Comparison of ENCODE assay signal across 15 cellular contexts in genomic region chr1:32766328-32766972, GRCh38. TPM values are rescaled to one million over a fixed set of nuclear protein-coding genes. Genes with fewer than 3 reads are reported as not detected.
DNase-seq lines count a peak whose midpoint lies in the region; ATAC-seq, FAIRE-seq and TF ChIP-seq lines count a peak whose summit lies in the region.
"Had no signal": no experiment of that assay in that cellular context is flagged by ENCODE, and none has a peak within 500 bp of the region (broad histone marks: within the 10 kb centered on the region; RNA-seq: fewer than 3 reads in every experiment).

No MANE protein-coding gene starts in this region.

- H3K4me1 Mint-ChIP-seq in astrocyte (ENCODE audit: low read depth, unreplicated experiment) = peaks cover 51% of the 10 kb centered on the region
- H3K4me1 Mint-ChIP-seq: CD14-positive monocyte had no signal

- POLR2A ChIA-PET in HCT116 (lab: Charles Lee) = no interaction called here

- RAD21 ChIA-PET in HCT116 (lab: Charles Lee; ENCODE audit: low non-redundant PET in 1 of 2, low total read pairs in 2 of 2, uncharacterized antibody in 2 of 2, unreplicated experiment in 2 of 2) = no interaction called here

- no peaks in the 10 kb centered on the region for H3K9me2 ChIP-seq in HCT116 (ENCODE audit: insufficient read depth)

- H3K27me3 ChIP-seq in HCT116 (ENCODE audit: insufficient read depth, low read length) (no peaks in the 10 kb centered on the region), astrocyte (ENCODE audit: insufficient read depth, low read length) (no peaks in the 10 kb centered on the region), keratinocyte (ENCODE audit: control insufficient read depth, extremely low read depth, insufficient read depth, low read length) (no peaks in the 10 kb centered on the region), stomach smooth muscle (ENCODE audit: control insufficient read depth in 1 of 2, insufficient read depth in 2 of 2, low read length in 2 of 2) (no peaks in the 10 kb centered on the region)
- H3K27me3 ChIP-seq: right atrium auricular region had no signal

- H3K9me1 ChIP-seq in keratinocyte (ENCODE audit: control insufficient read depth, extremely low read depth, insufficient read depth, low read length) = no peaks in the 10 kb centered on the region

- H2AFZ ChIP-seq in HCT116 (ENCODE audit: low read depth, low read length, poor library complexity, severe bottlenecking) = no peak overlapping the region
- no peak overlapping the region for H2AFZ ChIP-seq in astrocyte (ENCODE audit: low read depth, low read length)
- no peak overlapping the region for H2AFZ ChIP-seq in keratinocyte (ENCODE audit: control insufficient read depth, low read length)

- intact Hi-C loops in HCT116 (cut with micrococcal nuclease) = no loop called here

- no peak for FAIRE-seq in astrocyte (lab: Jason Lieb, UNC)
- no peak for FAIRE-seq in keratinocyte (lab: Jason Lieb, UNC)
- FAIRE-seq: GM18507, H54 had no signal

- no peak for TF ChIP-seq RAD21 in HCT116 (IDR thresholded peaks at IDR 0.05; ENCODE audit: low read depth)

- H3K36me3 ChIP-seq in HCT116 (ENCODE audit: control insufficient read depth in 1 of 2, insufficient read depth in 2 of 2, low read length in 2 of 2) (peaks cover 0 to 10% of the 10 kb centered on the region in 2 experiments; a peak in 2 of 4 replicates), astrocyte (ENCODE audit: insufficient read depth, low read length) (no peaks in the 10 kb centered on the region), keratinocyte (ENCODE audit: control insufficient read depth in 2 of 2, extremely low read depth in 1 of 2, insufficient read depth in 2 of 2, low read length in 2 of 2) (peaks cover 8 to 17% of the 10 kb centered on the region in 2 experiments), stomach smooth muscle (ENCODE audit: control insufficient read depth in 2 of 2, insufficient read depth in 2 of 2, low read length in 2 of 2) (peaks cover 0 to 7% of the 10 kb centered on the region in 2 donors)
- H3K36me3 ChIP-seq: right atrium auricular region had no signal

- DNase-seq in HCT116 (ENCODE audit: low read depth, low spot score) (no peak), astrocyte (ENCODE audit: low read depth) (no peak), keratinocyte (ENCODE audit: low read depth, low spot score) (no peak), NCI-H2081 treated with DMSO at 0.1 percent for 48 hours (lab: John Stamatoyannopoulos, UW) (no peak), midbrain (lab: John Stamatoyannopoulos, UW) (no peak)
- DNase-seq: activated T-cell treated with anti-CD3 and anti-CD28 coated beads for 4 hours; GDM1; NCI-H2029 treated with DMSO at 0.1 percent for 48 hours; stimulated activated CD4-positive, alpha-beta T cell treated with anti-CD3 and anti-CD28 coated beads, Interleukin-2, amount 100 ng/mL, for 48 hours had no signal

- H3K27me3 Mint-ChIP-seq in astrocyte (ENCODE audit: low read depth, unreplicated experiment) = no peaks in the 10 kb centered on the region

- ATAC-seq in HCT116 (no peak), GM18909 (IDR thresholded peaks at IDR 0.05; ENCODE audit: poor library complexity, unreplicated experiment) (no peak)

- H3K9me3 Mint-ChIP-seq in astrocyte (ENCODE audit: unreplicated experiment) = peaks cover 2% of the 10 kb centered on the region
- H3K9me3 Mint-ChIP-seq: CD14-positive monocyte had no signal

- dilution Hi-C loops in keratinocyte (cut with MboI; ENCODE audit: extremely low pct_ligation_motif_present, low sequenced_read_pairs) = no loop called here

- no peak for TF ChIP-seq CTCF in HCT116 (IDR thresholded peaks at IDR 0.05 in 2 of 3, conservative IDR thresholded peaks at IDR 0.05 in 1 of 3; ENCODE audit: borderline replicate concordance in 1 of 3, insufficient read depth in 1 of 3, low read depth in 2 of 3, low read length in 2 of 3)
- no peak for TF ChIP-seq CTCF in astrocyte (IDR thresholded peaks at IDR 0.05; ENCODE audit: insufficient read depth, low read depth, low read length)
- TF ChIP-seq CTCF in keratinocyte (optimal IDR thresholded peaks at IDR 0.05 in 1 of 3, IDR thresholded peaks at IDR 0.05 in 1 of 3, conservative IDR thresholded peaks at IDR 0.05 in 1 of 3; ENCODE audit: extremely low read depth in 1 of 3, insufficient read depth in 2 of 3, low read length in 3 of 3) = no peak

- H3K9me3 ChIP-seq in HCT116 (ENCODE audit: control insufficient read depth in 1 of 2, insufficient read depth in 1 of 2, low read depth in 1 of 2, low read length in 2 of 2) = no peaks in the 10 kb centered on the region
- no peaks in the 10 kb centered on the region for H3K9me3 ChIP-seq in astrocyte (ENCODE audit: insufficient read depth, low read depth, low read length)
- no peaks in the 10 kb centered on the region for H3K9me3 ChIP-seq in keratinocyte (ENCODE audit: control insufficient read depth, low read depth, low read length)
- H3K9me3 ChIP-seq in stomach smooth muscle (ENCODE audit: control insufficient read depth in 2 of 2, low read length in 2 of 2) = no peaks in the 10 kb centered on the region
- H3K9me3 ChIP-seq: right atrium auricular region had no signal

- no TSS peak for BruUV-seq in HCT116 (replicated peaks; lab: Mats Ljungman, UMichigan)

- H3K4me3 ChIP-seq in HCT116 (replicated peaks in 1 of 2; ENCODE audit: low read depth in 1 of 2, low read length in 2 of 2) (no peak overlapping the region), astrocyte (ENCODE audit: insufficient read depth, low read depth, low read length) (no peak overlapping the region), keratinocyte (ENCODE audit: control insufficient read depth in 2 of 3, extremely low read depth in 1 of 3, insufficient read depth in 2 of 3, low read depth in 1 of 3, low read length in 3 of 3) (no peak overlapping the region), stomach smooth muscle (ENCODE audit: low read length in 2 of 2) (no peak overlapping the region)
- H3K4me3 ChIP-seq: right atrium auricular region had no signal

- H3K4me1 ChIP-seq in HCT116 (ENCODE audit: control insufficient read depth in 1 of 2, insufficient read depth in 2 of 2, low read length in 2 of 2) (peaks cover 84 to 91% of the 10 kb centered on the region in 2 experiments), astrocyte (ENCODE audit: insufficient read depth, low read length) (peaks cover 28% of the 10 kb centered on the region), keratinocyte (ENCODE audit: control insufficient read depth, extremely low read depth, insufficient read depth, low read length) (peaks cover 65% of the 10 kb centered on the region), stomach smooth muscle (ENCODE audit: control insufficient read depth, insufficient read depth, low read length) (peaks cover 36% of the 10 kb centered on the region)

- no peak for TF ChIP-seq POLR2A in HCT116 (IDR thresholded peaks at IDR 0.05; ENCODE audit: borderline replicate concordance, extremely low read depth, insufficient read depth, insufficient read length)

- peak overlapping the region; percentile 17; the same call in 1 of the 2 replicates for H3K4me2 ChIP-seq in HCT116 (ENCODE audit: low read length)
- H3K4me2 ChIP-seq in astrocyte (ENCODE audit: low read length) = no peak overlapping the region
- H3K4me2 ChIP-seq in keratinocyte (ENCODE audit: control insufficient read depth, extremely low read depth, insufficient read depth, low read depth, low read length) = no peak overlapping the region

- no peaks in the 10 kb centered on the region for H4K20me1 ChIP-seq in HCT116 (ENCODE audit: insufficient read depth)
- peaks cover 28% of the 10 kb centered on the region for H4K20me1 ChIP-seq in astrocyte (ENCODE audit: insufficient read depth, low read length)
- peaks cover 6% of the 10 kb centered on the region for H4K20me1 ChIP-seq in keratinocyte (ENCODE audit: control insufficient read depth, extremely low read depth, insufficient read depth, low read length)

- CTCF ChIA-PET in HCT116 (lab: Charles Lee) = no interaction called here

- H3K9ac ChIP-seq in HCT116 (ENCODE audit: low read length) (0 out of 2 replicates have a peak overlapping the region, but pooled peaks have one; percentile 14), astrocyte (ENCODE audit: low read length) (no peak overlapping the region), keratinocyte (ENCODE audit: control insufficient read depth, extremely low read depth, insufficient read depth, low read length) (peak overlapping the region; percentile 28), stomach smooth muscle (ENCODE audit: low read length in 2 of 2) (peak overlapping the region in 1 of 2 donors; percentile 29)

- H3K27ac ChIP-seq in HCT116 (ENCODE audit: low read depth, low read length) = peak overlapping the region; percentile 20; the same call in 1 of the 2 replicates
- no peak overlapping the region for H3K27ac ChIP-seq in astrocyte (ENCODE audit: low read depth, low read length)
- H3K27ac ChIP-seq in keratinocyte (ENCODE audit: control insufficient read depth, insufficient read depth, low read length) = peak overlapping the region; percentile 40
- peak overlapping the region; percentile 31 for H3K27ac ChIP-seq in stomach smooth muscle (ENCODE audit: low read length)
- H3K27ac ChIP-seq: right atrium auricular region had no signal

- H3K4me3 Mint-ChIP-seq in astrocyte (ENCODE audit: unreplicated experiment) = peak overlapping the region; percentile 66
- H3K4me3 Mint-ChIP-seq: CD14-positive monocyte had no signal

- peaks cover 24% of the 10 kb centered on the region for H3K36me3 Mint-ChIP-seq in astrocyte (ENCODE audit: low read depth, unreplicated experiment)

- peak overlapping the region; percentile 62 for H3K27ac Mint-ChIP-seq in astrocyte (ENCODE audit: unreplicated experiment)
- H3K27ac Mint-ChIP-seq: CD14-positive monocyte had no signal

- H3K79me2 ChIP-seq in HCT116 (ENCODE audit: insufficient read depth, low read length) = peaks cover 48% of the 10 kb centered on the region
- peaks cover 40% of the 10 kb centered on the region for H3K79me2 ChIP-seq in astrocyte (ENCODE audit: insufficient read depth, low read length)
- peaks cover 46% of the 10 kb centered on the region for H3K79me2 ChIP-seq in keratinocyte (ENCODE audit: control insufficient read depth, insufficient read depth, low read length)

RNA-seq across cellular contexts. Expression of gene YARS1, which starts 50.7 kb away (rescaled TPM):
- total RNA-seq in HCT116 (2021; ENCODE audit: unreplicated experiment) = 244 TPM
- polyA plus RNA-seq in HCT116 (2012) = 180 and 210 TPM in 2 replicates
- 214 and 219 TPM in 2 replicates for total RNA-seq in astrocyte
- 32.0 to 97.4 TPM (median 68.4 TPM) in 3 replicates for polyA plus RNA-seq in keratinocyte
- polyA plus RNA-seq in keratinocyte (2011; ENCODE audit: low read depth) = 241 TPM
- 54.2 and 93.1 TPM in 2 replicates for polyA plus RNA-seq in keratinocyte (2011; cell fraction: cytosol; rRNA removed)
- polyA plus RNA-seq in keratinocyte (2011; cell fraction: nucleus; rRNA removed) = 103 and 117 TPM in 2 replicates
- 86.9 and 135 TPM in 2 replicates for polyA plus RNA-seq in keratinocyte (2012; ENCODE audit: low replicate concordance)
- 39.1 to 147 TPM (median 82.5 TPM) in 3 replicates for polyA minus RNA-seq in keratinocyte
- polyA minus RNA-seq in keratinocyte (2011; cell fraction: cytosol; rRNA and poly(A)+ RNA removed) = 38.0 TPM
- polyA minus RNA-seq in keratinocyte (2011; cell fraction: nucleus; rRNA and poly(A)+ RNA removed) = 38.4 and 63.9 TPM in 2 replicates

RNA-seq across cellular contexts. Expression of gene S100PBP, which starts 51.0 kb away (rescaled TPM):
- total RNA-seq in HCT116 (2021; ENCODE audit: unreplicated experiment) (38.2 TPM), astrocyte (39.9 and 40.3 TPM in 2 replicates)
- 8.9 and 15.8 TPM in 2 replicates for polyA plus RNA-seq in HCT116 (2012)
- 16.2 to 29.0 TPM (median 19.6 TPM) in 3 replicates for polyA plus RNA-seq in keratinocyte
- polyA plus RNA-seq in keratinocyte (2011; ENCODE audit: low read depth) = 6.1 TPM
- 8.9 and 15.4 TPM in 2 replicates for polyA plus RNA-seq in keratinocyte (2011; cell fraction: cytosol; rRNA removed)
- polyA plus RNA-seq in keratinocyte (2011; cell fraction: nucleus; rRNA removed) = 43.0 and 45.2 TPM in 2 replicates
- 8.5 and 11.2 TPM in 2 replicates for polyA plus RNA-seq in keratinocyte (2012; ENCODE audit: low replicate concordance)
- polyA minus RNA-seq in keratinocyte = 9.4 to 37.5 TPM (median 16.7 TPM) in 3 replicates
- polyA minus RNA-seq in keratinocyte (2011; cell fraction: cytosol; rRNA and poly(A)+ RNA removed) = 7.9 TPM
- polyA minus RNA-seq in keratinocyte (2011; cell fraction: nucleus; rRNA and poly(A)+ RNA removed) = 21.9 and 48.9 TPM in 2 replicates
